ENCODE assay signal across 1 cellular context in genomic region chr3:101635954-101636798, GRCh38.
TF ChIP-seq lines count a peak whose summit lies in the region.

No MANE protein-coding gene starts in this region.

TF ChIP-seq in H1, 55 proteins besides CTCF, POLR2A, EP300 and RAD21 (continued from another document):
- TF ChIP-seq E2F6 (IDR thresholded peaks at IDR 0.05) (no peak), EZH2 (IDR thresholded peaks at IDR 0.05; ENCODE audit: low read depth, low read length, severe bottlenecking) (no peak), CREB1 (IDR thresholded peaks at IDR 0.05) (no peak), CBX8 (IDR thresholded peaks at IDR 0.05; ENCODE audit: borderline replicate concordance, low read depth, low read length) (no peak), SAP30 (IDR thresholded peaks at IDR 0.05; ENCODE audit: insufficient read depth, insufficient replicate concordance, low read length) (no peak)
